ENCODE assay signal across 8 cellular contexts in genomic region chr3:40524222-40524570, GRCh38. TPM values are rescaled to one million over a fixed set of nuclear protein-coding genes. Genes with fewer than 3 reads are reported as not detected.
DNase-seq lines count a peak whose midpoint lies in the region; ATAC-seq and TF ChIP-seq lines count a peak whose summit lies in the region.

No MANE protein-coding gene starts in this region.

- H3K4me1 ChIP-seq in Caco-2 (no peaks in the 10 kb centered on the region), iPS-18a (ENCODE audit: control insufficient read depth, low read depth, low read length) (peaks cover 4% of the 10 kb centered on the region)

- POLR2A ChIA-PET in Caco-2 (lab: Charles Lee) = interaction anchor here (1.3 to 2.0 kb wide), 3 partner anchors 18 to 215 kb away, joined by 4 to 22 read pairs (median 5); partner anchors contain the start of genes RPL14 and ZNF620
- POLR2A ChIA-PET in activated CD8-positive, alpha-beta T cell treated with anti-CD3 and anti-CD28 coated beads, Interleukin-2, amount 10 ng/mL, durations not matched to agents 7 days and 5 days (lab: Charles Lee) = interaction anchor here (0.7 to 1.6 kb wide), 5 partner anchors 18 to 71 kb away, joined by 3 to 9 read pairs (median 5); partner anchors contain the start of genes RPL14 and ZNF620

- H3K36me3 ChIP-seq in Caco-2 (ENCODE audit: control insufficient read depth, insufficient read depth, low read length) (no peaks in the 10 kb centered on the region; the same call in 1 of the 2 replicates), iPS-18a (ENCODE audit: control insufficient read depth, low read depth, low read length) (no peaks in the 10 kb centered on the region)

- no peaks in the 10 kb centered on the region for H3K27me3 ChIP-seq in Caco-2 (replicated peaks; ENCODE audit: control insufficient read depth, insufficient read depth, low read length)
- H3K27me3 ChIP-seq in iPS-18a (ENCODE audit: control insufficient read depth, insufficient read depth, low read length) = no peaks in the 10 kb centered on the region

- TF ChIP-seq CTCF in Caco-2 (IDR thresholded peaks at IDR 0.05; ENCODE audit: insufficient read depth in 1 of 2, low read depth in 1 of 2, low read length in 1 of 2, severe bottlenecking in 1 of 2, unreplicated experiment in 1 of 2) = no peak
- TF ChIP-seq CTCF in HFFc6 (IDR thresholded peaks at IDR 0.05) = no peak

- H3K4me3 ChIP-seq in Caco-2 (ENCODE audit: low read depth, low read length) (peak overlapping the region; percentile 91), iPS-18a (ENCODE audit: low read length) (peak overlapping the region; percentile 93)

- peak overlapping the region; percentile 88 for H3K9ac ChIP-seq in iPS-18a (ENCODE audit: low read length)

- H3K27ac Mint-ChIP-seq in Caco-2 (ENCODE audit: unreplicated experiment) = peak overlapping the region; percentile 99
- peak overlapping the region; percentile 97 for H3K27ac Mint-ChIP-seq in HFFc6
- H3K27ac Mint-ChIP-seq in activated CD8-positive, alpha-beta T cell treated with anti-CD3 and anti-CD28 coated beads, Interleukin-2, amount 10 ng/mL, durations not matched to agents 7 days and 5 days = peak overlapping the region; percentile 96
- peak overlapping the region; percentile 99 for H3K27ac Mint-ChIP-seq in stimulated activated naive B cell treated with anti-CD40 and anti-IgM and Interleukin-4, amounts not matched to agents 10 μg/mL and 1 μg/mL and 100 μg/mL, for 72 hours

- H3K9me3 ChIP-seq in Caco-2 (no peaks in the 10 kb centered on the region), iPS-18a (ENCODE audit: control insufficient read depth, low read depth, low read length) (no peaks in the 10 kb centered on the region)

- H3K4me1 Mint-ChIP-seq in Caco-2 (ENCODE audit: low read depth, unreplicated experiment) (no peaks in the 10 kb centered on the region), HFFc6 (ENCODE audit: low read depth) (peaks cover 11% of the 10 kb centered on the region)
- H3K4me1 Mint-ChIP-seq in activated CD8-positive, alpha-beta T cell treated with anti-CD3 and anti-CD28 coated beads, Interleukin-2, amount 10 ng/mL, durations not matched to agents 7 days and 5 days (ENCODE audit: low read depth) = peaks cover 42% of the 10 kb centered on the region
- H3K4me1 Mint-ChIP-seq in stimulated activated naive B cell treated with anti-CD40 and anti-IgM and Interleukin-4, amounts not matched to agents 10 μg/mL and 1 μg/mL and 100 μg/mL, for 72 hours = peaks cover 13 to 45% of the 10 kb centered on the region in 2 donors

- peak overlapping the region; percentile 54 for H3K27ac ChIP-seq in iPS-18a (ENCODE audit: low read length)

- H3K4me3 Mint-ChIP-seq in Caco-2 (ENCODE audit: unreplicated experiment) (peak overlapping the region; percentile 97), HFFc6 (peak overlapping the region; percentile 94)
- peak overlapping the region; percentile 93 for H3K4me3 Mint-ChIP-seq in activated CD8-positive, alpha-beta T cell treated with anti-CD3 and anti-CD28 coated beads, Interleukin-2, amount 10 ng/mL, durations not matched to agents 7 days and 5 days
- H3K4me3 Mint-ChIP-seq in stimulated activated naive B cell treated with anti-CD40 and anti-IgM and Interleukin-4, amounts not matched to agents 10 μg/mL and 1 μg/mL and 100 μg/mL, for 72 hours = peak overlapping the region; percentile 98

- TSS peak; percentile 94 for BruUV-seq in Caco-2 (replicated peaks; lab: Mats Ljungman, UMichigan)

- CTCF ChIA-PET in Caco-2 (lab: Charles Lee) = interaction anchor here (0.7 to 2.9 kb wide), 2 partner anchors 18 to 71 kb away, joined by 4 to 22 read pairs; partner anchors contain the start of gene ZNF620
- CTCF ChIA-PET in activated CD8-positive, alpha-beta T cell treated with anti-CD3 and anti-CD28 coated beads, Interleukin-2, amount 10 ng/mL, durations not matched to agents 7 days and 5 days (lab: Charles Lee) = interaction anchor here (0.9 to 1.3 kb wide), 4 partner anchors 18 to 215 kb away, joined by 3 to 4 read pairs (median 4); partner anchors contain the start of genes EIF1B and ZNF620

- DNase-seq in Caco-2 (no peak), HFFc6 (no peak), mucosa of gallbladder (ENCODE audit: low spot score) (no peak), NCI-H1092 treated with DMSO at 0.1 percent for 48 hours (lab: John Stamatoyannopoulos, UW) (no peak), cortex of kidney (lab: John Stamatoyannopoulos, UW) (no peak)
- DNase-seq in activated CD8-positive, alpha-beta T cell treated with anti-CD3 and anti-CD28 coated beads, Interleukin-2, amount 10 ng/mL, durations not matched to agents 7 days and 5 days = no peak
- no peak for DNase-seq in stimulated activated naive B cell treated with anti-CD40 and anti-IgM and Interleukin-4, amounts not matched to agents 10 μg/mL and 1 μg/mL and 100 μg/mL, for 72 hours

- peaks cover 28% of the 10 kb centered on the region for H3K36me3 Mint-ChIP-seq in Caco-2 (ENCODE audit: insufficient read depth, unreplicated experiment)
- H3K36me3 Mint-ChIP-seq in HFFc6 (ENCODE audit: low read depth) = peaks cover 25% of the 10 kb centered on the region
- H3K36me3 Mint-ChIP-seq in activated CD8-positive, alpha-beta T cell treated with anti-CD3 and anti-CD28 coated beads, Interleukin-2, amount 10 ng/mL, durations not matched to agents 7 days and 5 days (ENCODE audit: low read depth) = peaks cover 35% of the 10 kb centered on the region
- H3K36me3 Mint-ChIP-seq in stimulated activated naive B cell treated with anti-CD40 and anti-IgM and Interleukin-4, amounts not matched to agents 10 μg/mL and 1 μg/mL and 100 μg/mL, for 72 hours = peaks cover 32 to 40% of the 10 kb centered on the region in 2 donors

- intact Hi-C loops in Caco-2 (cut with micrococcal nuclease; ENCODE audit: unreplicated experiment) = loop anchor here (1.0 to 2.0 kb wide), 2 partner anchors 18 to 47 kb away; partner anchors contain the start of genes ZNF619 and ZNF620

- H3K27me3 Mint-ChIP-seq in Caco-2 (ENCODE audit: insufficient read depth, unreplicated experiment) (no peaks in the 10 kb centered on the region), HFFc6 (ENCODE audit: insufficient read depth) (no peaks in the 10 kb centered on the region)
- no peaks in the 10 kb centered on the region for H3K27me3 Mint-ChIP-seq in activated CD8-positive, alpha-beta T cell treated with anti-CD3 and anti-CD28 coated beads, Interleukin-2, amount 10 ng/mL, durations not matched to agents 7 days and 5 days (ENCODE audit: low read depth)
- H3K27me3 Mint-ChIP-seq in stimulated activated naive B cell treated with anti-CD40 and anti-IgM and Interleukin-4, amounts not matched to agents 10 μg/mL and 1 μg/mL and 100 μg/mL, for 72 hours = no peaks in the 10 kb centered on the region

- H3K9me3 Mint-ChIP-seq in Caco-2 (ENCODE audit: unreplicated experiment) = no peaks in the 10 kb centered on the region
- no peaks in the 10 kb centered on the region for H3K9me3 Mint-ChIP-seq in HFFc6
- no peaks in the 10 kb centered on the region for H3K9me3 Mint-ChIP-seq in activated CD8-positive, alpha-beta T cell treated with anti-CD3 and anti-CD28 coated beads, Interleukin-2, amount 10 ng/mL, durations not matched to agents 7 days and 5 days (ENCODE audit: insufficient read depth)
- H3K9me3 Mint-ChIP-seq in stimulated activated naive B cell treated with anti-CD40 and anti-IgM and Interleukin-4, amounts not matched to agents 10 μg/mL and 1 μg/mL and 100 μg/mL, for 72 hours = no peaks in the 10 kb centered on the region

- ATAC-seq in activated CD8-positive, alpha-beta T cell treated with anti-CD3 and anti-CD28 coated beads, Interleukin-2, amount 10 ng/mL, durations not matched to agents 7 days and 5 days = peak; percentile 11
- ATAC-seq in stimulated activated naive B cell treated with anti-CD40 and anti-IgM and Interleukin-4, amounts not matched to agents 10 μg/mL and 1 μg/mL and 100 μg/mL, for 72 hours (replicated peaks) = no peak

RNA-seq across cellular contexts. Expression of gene ZNF621, which starts 0.6 kb away (rescaled TPM):
- total RNA-seq in Caco-2 (2022) (23.6 and 23.7 TPM in 2 replicates), mucosa of gallbladder (18.9 TPM)
- total RNA-seq in HFFc6 (2021; fragmentation: NEBNext Ultra II Directional; extraction: Animal tissue kit (Norgen Biotek cat#: 25700)) = 10 to 100 TPM; 18.1 to 21.3 (median 20.5) TPM
- 10 to 100 TPM; 22.0 to 22.6 TPM for total RNA-seq in activated CD8-positive, alpha-beta T cell treated with anti-CD3 and anti-CD28 coated beads, Interleukin-2, amount 10 ng/mL, durations not matched to agents 7 days and 5 days

RNA-seq across cellular contexts. Expression of gene ZNF620, which starts 18.4 kb away (rescaled TPM):
- total RNA-seq in Caco-2 (2022) (11.9 and 12.1 TPM in 2 replicates), mucosa of gallbladder (3.2 TPM)
- total RNA-seq in HFFc6 (2021; fragmentation: NEBNext Ultra II Directional; extraction: Animal tissue kit (Norgen Biotek cat#: 25700)) = 1 to 10 TPM in 1 of 6 experiments, under 1 TPM in 5; 0.54 to 1.2 (median 0.69) TPM
- total RNA-seq in activated CD8-positive, alpha-beta T cell treated with anti-CD3 and anti-CD28 coated beads, Interleukin-2, amount 10 ng/mL, durations not matched to agents 7 days and 5 days = 1 to 10 TPM; 4.0 to 4.6 TPM

RNA-seq across cellular contexts. Expression of gene ZNF619, which starts 47.3 kb away (rescaled TPM):
- total RNA-seq in Caco-2 (2022) (4.9 and 6.8 TPM in 2 replicates), mucosa of gallbladder (10.4 TPM)
- total RNA-seq in HFFc6 (2021; fragmentation: NEBNext Ultra II Directional; extraction: Animal tissue kit (Norgen Biotek cat#: 25700)) = 1 to 10 TPM; 3.2 to 5.1 (median 4.7) TPM
- total RNA-seq in activated CD8-positive, alpha-beta T cell treated with anti-CD3 and anti-CD28 coated beads, Interleukin-2, amount 10 ng/mL, durations not matched to agents 7 days and 5 days = 1 to 10 TPM; 6.7 to 8.5 TPM
